In genomic region chr4:81479573-81479972, GRCh38 we compare ENCODE assay signal across 2 cellular contexts. TPM values are rescaled to one million over a fixed set of nuclear protein-coding genes. Genes with fewer than 3 reads are reported as not detected.
"Had no signal": no experiment of that assay in that cellular context is flagged by ENCODE, and none has a peak within 500 bp of the region (broad histone marks: within the 10 kb centered on the region; RNA-seq: fewer than 3 reads in every experiment).

No MANE protein-coding gene starts in this region.

RNA-seq across cellular contexts. Expression of gene RASGEF1B, which starts 7.9 kb away (rescaled TPM):
- total RNA-seq: GM23248, HFFc6 had no signal
